ENCODE assay signal across 8 cellular contexts in genomic region chr4:39062094-39062493, GRCh38. TPM values are rescaled to one million over a fixed set of nuclear protein-coding genes. Genes with fewer than 3 reads are reported as not detected.
DNase-seq lines count a peak whose midpoint lies in the region; ATAC-seq and TF ChIP-seq lines count a peak whose summit lies in the region.

KLHL5 (plus strand) TSS chr4:39062232; CDS start chr4:39062653, 421 bp downstream.

- H3K9me3 Mint-ChIP-seq in Calu3 (ENCODE audit: low read depth, unreplicated experiment): no peaks in the 10 kb centered on the region
- no peaks in the 10 kb centered on the region for H3K9me3 Mint-ChIP-seq in stimulated activated naive CD8-positive, alpha-beta T cell treated with anti-CD3 and anti-CD28 coated beads, Interleukin-15, amount 100 ng/mL, for 72 hours

- no peak within 1 kb of the TSS for H3K4me3 Mint-ChIP-seq in Calu3 (ENCODE audit: low read depth, unreplicated experiment)
- H3K4me3 Mint-ChIP-seq in stimulated activated naive CD8-positive, alpha-beta T cell treated with anti-CD3 and anti-CD28 coated beads, Interleukin-15, amount 100 ng/mL, for 72 hours: no peak within 1 kb of the TSS

- no peak for TF ChIP-seq CTCF in Calu3 (IDR thresholded peaks at IDR 0.05; ENCODE audit: unreplicated experiment)

- H3K27me3 Mint-ChIP-seq in Calu3 (ENCODE audit: unreplicated experiment): no peaks in the 10 kb centered on the region
- no peaks in the 10 kb centered on the region for H3K27me3 Mint-ChIP-seq in stimulated activated naive CD8-positive, alpha-beta T cell treated with anti-CD3 and anti-CD28 coated beads, Interleukin-15, amount 100 ng/mL, for 72 hours

- H3K27ac ChIP-seq in SJSA1: no peak within 1 kb of the TSS

- no peak within 1 kb of the TSS for H3K4me3 ChIP-seq in SJSA1
- peak within 1 kb of the TSS; percentile 59 for H3K4me3 ChIP-seq in neuron (ENCODE audit: low read length)

- intact Hi-C loops in Calu3 (cut with micrococcal nuclease; ENCODE audit: unreplicated experiment) (no loop called here), Right ventricle myocardium superior (cut with DNase I) (no loop called here), left colon (cut with DNase I, micrococcal nuclease) (no loop called here)

- no peak within 1 kb of the TSS for H3K27ac Mint-ChIP-seq in Calu3 (ENCODE audit: unreplicated experiment)
- H3K27ac Mint-ChIP-seq in stimulated activated naive CD8-positive, alpha-beta T cell treated with anti-CD3 and anti-CD28 coated beads, Interleukin-15, amount 100 ng/mL, for 72 hours: peak within 1 kb of the TSS in 1 of 2 donors; percentile 31

- H3K27me3 ChIP-seq in SJSA1 (replicated peaks) (no peaks in the 10 kb centered on the region), neuron (ENCODE audit: insufficient read depth, low read length) (no peaks in the 10 kb centered on the region)

- CTCF ChIA-PET in Calu3 (lab: Charles Lee): no interaction called here

- H3K36me3 ChIP-seq in SJSA1 (no peaks in the 10 kb centered on the region), neuron (ENCODE audit: insufficient read depth, low read length) (no peaks in the 10 kb centered on the region)

- no peak for ATAC-seq in Right ventricle myocardium superior (ENCODE audit: poor library complexity)
- ATAC-seq in left colon: no peak
- no peak for ATAC-seq in stimulated activated naive CD8-positive, alpha-beta T cell treated with anti-CD3 and anti-CD28 coated beads, Interleukin-15, amount 100 ng/mL, for 72 hours

- BruUV-seq in Calu3 (replicated peaks; lab: Mats Ljungman, UMichigan): no TSS peak

- H3K4me1 ChIP-seq in SJSA1 (replicated peaks) (no peaks in the 10 kb centered on the region), neuron (ENCODE audit: insufficient read depth, low read length) (peaks cover 19% of the 10 kb centered on the region)

- no peaks in the 10 kb centered on the region for H3K9me3 ChIP-seq in SJSA1 (replicated peaks)
- H3K9me3 ChIP-seq in neuron (ENCODE audit: low read length): no peaks in the 10 kb centered on the region

- DNase-seq in Calu3 (no peak), SJSA1 (ENCODE audit: low read depth in 1 of 2, low spot score in 2 of 2) (no peak), Right ventricle myocardium superior (no peak), left colon (no peak), NCI-H1930 (lab: John Stamatoyannopoulos, UW) (no peak), NCI-H82 treated with DMSO at 0.1 percent for 48 hours (lab: John Stamatoyannopoulos, UW; ENCODE audit: unreplicated experiment) (no peak)
- no peak for DNase-seq in stimulated activated naive CD8-positive, alpha-beta T cell treated with anti-CD3 and anti-CD28 coated beads, Interleukin-15, amount 100 ng/mL, for 72 hours

- peaks cover 21% of the 10 kb centered on the region for H3K4me1 Mint-ChIP-seq in Calu3 (ENCODE audit: low read depth, unreplicated experiment)
- peaks cover 14% of the 10 kb centered on the region for H3K4me1 Mint-ChIP-seq in stimulated activated naive CD8-positive, alpha-beta T cell treated with anti-CD3 and anti-CD28 coated beads, Interleukin-15, amount 100 ng/mL, for 72 hours

- H3K36me3 Mint-ChIP-seq in Calu3 (ENCODE audit: insufficient read depth, unreplicated experiment): no peaks in the 10 kb centered on the region

- H2AFZ ChIP-seq in neuron (ENCODE audit: low read depth, low read length): peak within 1 kb of the TSS; percentile 33

RNA-seq across cellular contexts. Expression of gene KLHL5, which starts in this region (rescaled TPM):
- total RNA-seq in Calu3 (2022) (38.9 and 57.4 TPM in 2 replicates), Right ventricle myocardium superior (13.2 TPM), left colon (10 to 100 TPM in 1 of 2 donors, 1 to 10 TPM in 1; 2.7 to 13.1 TPM)
- 79.3 and 80.8 TPM in 2 replicates for total RNA-seq in SJSA1 (2014; rRNA removed; shearing (Covaris generic))
